In the genomic region with DNA sequence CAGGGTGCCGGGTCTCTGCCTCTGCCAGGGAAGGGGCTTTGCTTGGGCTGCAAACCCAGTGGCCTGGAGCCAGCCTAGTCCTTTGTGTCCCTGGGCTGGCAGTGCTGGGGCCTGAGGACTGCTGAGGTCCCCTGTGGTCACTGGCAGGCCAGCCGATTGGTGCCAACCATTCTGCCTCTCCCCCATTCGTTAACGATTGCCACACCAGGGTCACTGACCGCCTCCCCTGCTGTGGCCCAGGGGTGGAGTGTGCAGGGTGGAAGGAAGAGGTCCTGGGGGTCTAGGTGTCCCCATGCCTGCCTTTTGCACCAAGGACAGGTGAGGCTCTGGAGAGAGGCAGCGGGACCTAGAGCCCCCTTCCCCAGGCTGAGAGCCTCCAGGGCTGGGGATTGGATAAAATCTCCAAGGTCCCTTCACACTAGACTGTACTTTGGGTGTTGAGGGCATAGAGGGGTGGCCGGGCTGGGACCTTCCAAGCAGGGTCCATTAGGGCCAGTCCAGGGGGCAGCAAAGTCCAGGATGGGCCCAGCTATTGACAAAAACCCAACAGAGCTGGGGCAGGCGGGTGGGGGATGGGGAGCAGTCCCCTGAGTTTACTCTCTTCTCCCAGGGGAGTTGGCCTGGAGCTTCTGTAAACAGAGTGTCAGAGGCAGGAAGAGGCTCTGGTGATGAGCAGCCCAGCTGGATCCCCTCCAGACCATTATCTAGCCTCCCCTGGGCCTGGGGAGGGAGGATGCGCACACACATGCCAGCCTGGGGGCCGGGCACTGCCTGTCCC, we compare ENCODE assay signal across 9 cellular contexts. TPM values are rescaled to one million over a fixed set of nuclear protein-coding genes. Genes with fewer than 3 reads are reported as not detected.
DNase-seq lines count a peak whose midpoint lies in the region; ATAC-seq and TF ChIP-seq lines count a peak whose summit lies in the region.
"Had no signal": no experiment of that assay in that cellular context is flagged by ENCODE, and none has a peak within 500 bp of the region (broad histone marks: within the 10 kb centered on the region; RNA-seq: fewer than 3 reads in every experiment).

No MANE protein-coding gene starts in this region.

- H3K9ac ChIP-seq in NT2/D1 (ENCODE audit: insufficient read length, low read depth): peak overlapping the region; percentile 79
- H3K9ac ChIP-seq in endocrine pancreas (ENCODE audit: control insufficient read depth, insufficient read depth, low read length): peak overlapping the region; percentile 57

- peak; percentile 62 for DNase-seq in HCEC 1CT
- no peak for DNase-seq in NT2/D1 (ENCODE audit: low read depth, low spot score)
- no peak for DNase-seq in activated CD4-positive, alpha-beta T cell treated with anti-CD3 and anti-CD28 coated beads for 36 hours
- DNase-seq in iPS-NIHi7 (ENCODE audit: extremely low spot score): no peak
- no peak for DNase-seq in stimulated activated naive CD8-positive, alpha-beta T cell treated with anti-CD3 and anti-CD28 coated beads, Interleukin-15, Interleukin-2, amounts not matched to agents 100 U/mL and 50 U/mL, for 24 hours

- ATAC-seq in HG02938 (IDR thresholded peaks at IDR 0.05; ENCODE audit: unreplicated experiment): no peak
- no peak for ATAC-seq in activated CD4-positive, alpha-beta T cell treated with anti-CD3 and anti-CD28 coated beads for 36 hours
- ATAC-seq in stimulated activated naive CD8-positive, alpha-beta T cell treated with anti-CD3 and anti-CD28 coated beads, Interleukin-15, Interleukin-2, amounts not matched to agents 100 U/mL and 50 U/mL, for 24 hours: no peak

- H3K9me3 Mint-ChIP-seq in nephron: no peaks in the 10 kb centered on the region
- no peaks in the 10 kb centered on the region for H3K9me3 Mint-ChIP-seq in activated CD4-positive, alpha-beta T cell treated with anti-CD3 and anti-CD28 coated beads for 36 hours (ENCODE audit: low read depth)
- H3K9me3 Mint-ChIP-seq: T-helper 1 cell treated with Interleukin-12 subunit alpha and Interleukin-12 subunit beta and Interleukin-4 antibody, amounts not matched to agents 30 μg/mL and 1 μg/mL, for 36 hours had no signal

- H3K4me3 Mint-ChIP-seq in nephron: peak overlapping the region; percentile 89 to 94 (median 90)
- no peak overlapping the region for H3K4me3 Mint-ChIP-seq in activated CD4-positive, alpha-beta T cell treated with anti-CD3 and anti-CD28 coated beads for 36 hours

- TF ChIP-seq CTCF in nephron (IDR thresholded peaks at IDR 0.05; ENCODE audit: unreplicated experiment in 3 of 3): no peak

- H3K4me1 ChIP-seq in NT2/D1 (ENCODE audit: insufficient read depth, insufficient read length) (peaks cover 50% of the 10 kb centered on the region), endocrine pancreas (ENCODE audit: control insufficient read depth, insufficient read depth, low read length) (no peaks in the 10 kb centered on the region)

- H3K27ac Mint-ChIP-seq in nephron: peak overlapping the region; percentile 44 to 56 (median 46)
- H3K27ac Mint-ChIP-seq in activated CD4-positive, alpha-beta T cell treated with anti-CD3 and anti-CD28 coated beads for 36 hours: no peak overlapping the region
- H3K27ac Mint-ChIP-seq: T-helper 1 cell treated with Interleukin-12 subunit alpha and Interleukin-12 subunit beta and Interleukin-4 antibody, amounts not matched to agents 30 μg/mL and 1 μg/mL, for 36 hours had no signal

- peaks cover 4% of the 10 kb centered on the region for H3K27me3 Mint-ChIP-seq in nephron (ENCODE audit: low read depth)
- no peaks in the 10 kb centered on the region for H3K27me3 Mint-ChIP-seq in activated CD4-positive, alpha-beta T cell treated with anti-CD3 and anti-CD28 coated beads for 36 hours

- POLR2A ChIA-PET in activated CD4-positive, alpha-beta T cell treated with anti-CD3 and anti-CD28 coated beads for 36 hours (lab: Charles Lee): no interaction called here

- H3K36me3 ChIP-seq in NT2/D1 (ENCODE audit: insufficient read depth, insufficient read length, low read length) (peaks cover 11% of the 10 kb centered on the region), endocrine pancreas (ENCODE audit: control insufficient read depth, insufficient read depth, low read length) (no peaks in the 10 kb centered on the region)

- H3K4me3 ChIP-seq in NT2/D1 (ENCODE audit: insufficient read length, low read depth): peak overlapping the region; percentile 75
- no peak overlapping the region for H3K4me3 ChIP-seq in endocrine pancreas (ENCODE audit: control insufficient read depth, insufficient read depth, low read length)

- CTCF ChIA-PET in activated CD4-positive, alpha-beta T cell treated with anti-CD3 and anti-CD28 coated beads for 36 hours (lab: Charles Lee): interaction anchor here (0.6 to 0.7 kb wide), 2 partner anchors 8 to 19 kb away, joined by 3 to 4 read pairs; no protein-coding TSS in a partner anchor

- H3K27me3 ChIP-seq in NT2/D1 (ENCODE audit: insufficient read depth, insufficient read length) (no peaks in the 10 kb centered on the region), endocrine pancreas (ENCODE audit: control insufficient read depth, insufficient read depth, low read length) (no peaks in the 10 kb centered on the region)

- H3K9me3 ChIP-seq in NT2/D1 (ENCODE audit: insufficient read depth, low read length): no peaks in the 10 kb centered on the region
- no peaks in the 10 kb centered on the region for H3K9me3 ChIP-seq in endocrine pancreas (ENCODE audit: control insufficient read depth, low read length)

- peaks cover 44% of the 10 kb centered on the region for H3K4me1 Mint-ChIP-seq in nephron
- H3K4me1 Mint-ChIP-seq in activated CD4-positive, alpha-beta T cell treated with anti-CD3 and anti-CD28 coated beads for 36 hours: peaks cover 13% of the 10 kb centered on the region

- no peaks in the 10 kb centered on the region for H3K36me3 Mint-ChIP-seq in nephron (ENCODE audit: low read depth)
- no peaks in the 10 kb centered on the region for H3K36me3 Mint-ChIP-seq in activated CD4-positive, alpha-beta T cell treated with anti-CD3 and anti-CD28 coated beads for 36 hours (ENCODE audit: low read depth)

- intact Hi-C loops in activated CD4-positive, alpha-beta T cell treated with anti-CD3 and anti-CD28 coated beads for 36 hours (cut with DNase I, micrococcal nuclease): no loop called here

RNA-seq across cellular contexts. Expression of a gene that starts 1.1 kb away (rescaled TPM):
- not detected for total RNA-seq in activated CD4-positive, alpha-beta T cell treated with anti-CD3 and anti-CD28 coated beads for 36 hours

RNA-seq across cellular contexts. Expression of a gene that starts 21.6 kb away (rescaled TPM):
- 10 to 100 TPM; 62.8 to 67.8 TPM for total RNA-seq in activated CD4-positive, alpha-beta T cell treated with anti-CD3 and anti-CD28 coated beads for 36 hours

RNA-seq across cellular contexts. Expression of a gene that starts 43.6 kb away (rescaled TPM):
- 10 to 100 TPM; 65.0 to 67.1 TPM for total RNA-seq in activated CD4-positive, alpha-beta T cell treated with anti-CD3 and anti-CD28 coated beads for 36 hours

RNA-seq across cellular contexts. Expression of a gene that starts 52.9 kb away (rescaled TPM):
- 100 to 1,000 TPM in 1 of 2 experiments, 10 to 100 TPM in 1; 93.9 to 102 TPM for total RNA-seq in activated CD4-positive, alpha-beta T cell treated with anti-CD3 and anti-CD28 coated beads for 36 hours

RNA-seq across cellular contexts. Expression of a gene that starts 56.9 kb away (rescaled TPM):
- under 1 TPM; 0.27 to 0.30 TPM for total RNA-seq in activated CD4-positive, alpha-beta T cell treated with anti-CD3 and anti-CD28 coated beads for 36 hours
